ENCODE assay signal across 1 cellular context in the genomic region with DNA sequence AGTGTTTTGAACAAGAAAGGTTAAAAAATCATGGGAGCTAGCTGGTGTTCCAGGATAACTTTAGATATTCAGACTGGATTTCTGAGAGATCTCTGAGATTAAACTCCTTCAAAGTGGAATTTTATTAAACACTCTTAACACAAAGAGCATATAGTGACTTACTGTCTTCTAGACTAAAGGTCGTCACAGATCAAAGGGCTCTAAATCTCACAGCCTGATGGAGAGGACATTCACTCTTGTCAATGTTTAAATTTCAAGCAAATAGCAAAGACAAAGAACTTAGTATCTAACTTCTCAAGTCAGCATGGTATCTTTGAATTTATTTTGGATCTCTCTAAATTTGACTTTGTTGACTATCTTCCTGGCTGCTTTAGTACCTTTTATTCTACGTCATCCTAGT.
TF ChIP-seq lines count a peak whose summit lies in the region.

No MANE protein-coding gene starts in this region.

TF ChIP-seq in HepG2, 621 proteins besides CTCF, POLR2A, EP300 and RAD21 (continued from another document and continues in another):
- TF ChIP-seq, protein P1, sequence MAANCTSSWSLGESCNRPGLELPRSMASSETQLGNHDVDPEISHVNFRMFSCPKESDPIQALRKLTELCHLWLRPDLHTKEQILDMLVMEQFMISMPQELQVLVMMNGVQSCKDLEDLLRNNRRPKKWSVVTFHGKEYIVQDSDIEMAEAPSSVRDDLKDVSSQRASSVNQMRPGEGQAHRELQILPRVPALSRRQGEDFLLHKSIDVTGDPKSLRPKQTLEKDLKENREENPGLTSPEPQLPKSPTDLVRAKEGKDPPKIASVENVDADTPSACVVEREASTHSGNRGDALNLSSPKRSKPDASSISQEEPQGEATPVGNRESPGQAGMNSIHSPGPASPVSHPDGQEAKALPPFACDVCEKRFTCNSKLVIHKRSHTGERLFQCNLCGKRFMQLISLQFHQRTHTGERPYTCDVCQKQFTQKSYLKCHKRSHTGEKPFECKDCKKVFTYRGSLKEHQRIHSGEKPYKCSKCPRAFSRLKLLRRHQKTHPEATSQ (CRISPR knock-in tag; IDR thresholded peaks at IDR 0.05; ENCODE audit: borderline replicate concordance), result no peak
- TF ChIP-seq ASH2L (IDR thresholded peaks at IDR 0.05; ENCODE audit: insufficient read length, low read depth, low read length), result peak; percentile 23
- TF ChIP-seq NCOA2 (CRISPR knock-in tag; IDR thresholded peaks at IDR 0.05), result peak; percentile 77
- TF ChIP-seq NR2F6 (IDR thresholded peaks at IDR 0.05), result no peak
- TF ChIP-seq NR2F6 (CRISPR knock-in tag; IDR thresholded peaks at IDR 0.05), result 0 out of 2 replicates have a peak, but pooled peaks have one; percentile 11
- no peak for TF ChIP-seq KAT2B (IDR thresholded peaks at IDR 0.05; ENCODE audit: borderline replicate concordance, low read depth, low read length)
- TF ChIP-seq ZNF704 (CRISPR knock-in tag; IDR thresholded peaks at IDR 0.05; ENCODE audit: borderline replicate concordance), result no peak
- no peak for TF ChIP-seq PLRG1 (conservative IDR thresholded peaks at IDR 0.05)
- 0 out of 2 replicates have a peak, but pooled peaks have one; percentile 39 for TF ChIP-seq GFI1 (CRISPR knock-in tag; IDR thresholded peaks at IDR 0.05; ENCODE audit: borderline replicate concordance)
- peak; percentile 73 for TF ChIP-seq GATAD2A (CRISPR knock-in tag; IDR thresholded peaks at IDR 0.05)
- no peak for TF ChIP-seq ZNF318 (CRISPR knock-in tag; IDR thresholded peaks at IDR 0.05)
- TF ChIP-seq RXRB (CRISPR knock-in tag; IDR thresholded peaks at IDR 0.05; ENCODE audit: borderline replicate concordance), result peak; percentile 63; the same call in 1 of the 2 replicates
- peak; percentile 95 for TF ChIP-seq TCF7L2 (IDR thresholded peaks at IDR 0.05; ENCODE audit: low read depth, low read length)
- TF ChIP-seq, protein P2, sequence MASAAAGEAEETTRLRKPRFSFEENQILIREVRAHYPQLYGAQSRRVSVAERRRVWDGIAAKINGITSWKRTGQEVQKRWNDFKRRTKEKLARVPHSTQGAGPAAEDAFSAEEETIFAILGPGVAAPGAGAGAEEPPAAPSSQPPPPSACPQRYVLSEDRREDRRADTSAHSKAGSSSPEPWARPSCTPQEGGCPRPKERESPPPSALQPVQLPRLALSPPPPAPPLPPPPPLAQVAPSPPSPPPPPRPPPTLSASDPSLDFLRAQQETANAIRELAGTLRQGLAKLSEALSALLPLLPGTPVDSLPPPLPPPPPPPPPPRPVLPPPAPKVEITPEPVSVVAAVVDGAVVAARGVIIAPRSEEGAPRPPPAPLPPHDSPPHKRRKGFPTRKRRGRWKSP (CRISPR knock-in tag; IDR thresholded peaks at IDR 0.05), result no peak
- 0 out of 2 replicates have a peak, but pooled peaks have one; percentile 22 for TF ChIP-seq FOXA3 (CRISPR knock-in tag; IDR thresholded peaks at IDR 0.05)
- no peak for TF ChIP-seq SP5 (CRISPR knock-in tag; IDR thresholded peaks at IDR 0.05; ENCODE audit: borderline replicate concordance, low read depth)
- peak; percentile 37; the same call in 1 of the 2 replicates for TF ChIP-seq HNRNPUL1 (IDR thresholded peaks at IDR 0.05; ENCODE audit: low read depth, low read length)
- TF ChIP-seq HNF1A (IDR thresholded peaks at IDR 0.05; ENCODE audit: low read depth), result peak; percentile 64; the same call in 1 of the 2 replicates
- TF ChIP-seq HNF1A (CRISPR knock-in tag; IDR thresholded peaks at IDR 0.05; ENCODE audit: borderline replicate concordance), result peak; percentile 88; the same call in 1 of the 2 replicates
- TF ChIP-seq CREB1 (IDR thresholded peaks at IDR 0.05), result no peak
- TF ChIP-seq CREB1 (CRISPR knock-in tag; IDR thresholded peaks at IDR 0.05), result 0 out of 2 replicates have a peak, but pooled peaks have one; percentile 16
- TF ChIP-seq DRAP1 (CRISPR knock-in tag; IDR thresholded peaks at IDR 0.05), result no peak
- peak; percentile 88 for TF ChIP-seq PAXIP1 (CRISPR knock-in tag; conservative IDR thresholded peaks at IDR 0.05)
- TF ChIP-seq ZNF503 (CRISPR knock-in tag; IDR thresholded peaks at IDR 0.05), result no peak
- no peak for TF ChIP-seq DNMT1 (CRISPR knock-in tag; IDR thresholded peaks at IDR 0.05)
- TF ChIP-seq KDM5A (IDR thresholded peaks at IDR 0.05; ENCODE audit: borderline replicate concordance, low read length), result no peak
- no peak for TF ChIP-seq RARA (CRISPR knock-in tag; IDR thresholded peaks at IDR 0.05)
- TF ChIP-seq HNF4A (CRISPR knock-in tag; IDR thresholded peaks at IDR 0.05), result peak; percentile 83
- TF ChIP-seq ZNF251 (CRISPR knock-in tag; IDR thresholded peaks at IDR 0.05), result no peak
- TF ChIP-seq EZH2 (conservative IDR thresholded peaks at IDR 0.05; ENCODE audit: low read depth, low read length), result no peak
- TF ChIP-seq HDAC2 (CRISPR knock-in tag; IDR thresholded peaks at IDR 0.05), result peak; percentile 58
- TF ChIP-seq SOX6 (IDR thresholded peaks at IDR 0.05), result no peak
- TF ChIP-seq SOX6 (CRISPR knock-in tag; IDR thresholded peaks at IDR 0.05), result peak; percentile 71
